Comparison of ENCODE assay signal across 20 cellular contexts in the genomic region with DNA sequence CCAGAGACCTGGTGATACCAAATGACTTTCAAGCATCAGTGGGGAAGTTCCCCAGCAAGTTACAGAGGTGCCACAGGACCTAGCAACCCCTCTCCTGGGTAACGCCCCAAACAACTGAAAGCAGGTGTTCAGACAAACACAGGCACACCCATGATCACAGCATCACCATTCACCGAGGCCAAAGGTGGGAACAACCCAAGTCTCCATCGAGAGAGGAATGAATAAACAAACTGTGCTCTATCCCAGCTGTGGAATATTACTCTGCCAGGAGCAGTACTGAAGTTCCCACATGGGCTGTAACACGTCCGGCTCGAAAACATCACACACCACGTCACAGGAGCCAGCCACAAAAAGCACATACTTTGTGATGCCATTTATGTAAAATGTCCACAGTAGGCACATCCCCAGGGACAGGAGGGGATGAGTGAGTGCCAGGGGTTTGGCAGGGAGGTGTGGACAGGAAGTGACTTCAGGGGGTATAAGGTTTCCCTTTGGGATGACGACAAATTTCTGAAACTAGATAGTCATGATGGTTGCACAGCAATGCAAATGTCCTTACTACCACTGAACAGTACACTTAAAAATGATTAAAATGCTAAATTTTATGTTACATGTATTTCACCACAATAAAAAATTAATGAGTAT.
"Had no signal": no experiment of that assay in that cellular context is flagged by ENCODE, and none has a peak within 500 bp of the region (broad histone marks: within the 10 kb centered on the region; RNA-seq: fewer than 3 reads in every experiment).

No MANE protein-coding gene starts in this region.

- H3K27ac Mint-ChIP-seq: activated CD8-positive, alpha-beta memory T cell treated with anti-CD3 and anti-CD28 coated beads, Interleukin-2, amount 10 ng/mL, durations not matched to agents 7 days and 5 days; activated naive CD8-positive, alpha-beta T cell treated with anti-CD3 and anti-CD28 coated beads, Interleukin-2, amount 10 ng/mL, durations not matched to agents 7 days and 5 days; immature natural killer cell; naive thymus-derived CD8-positive, alpha-beta T cell; T-helper 2 cell treated with Interferon-gamma antibody and Interleukin-4, amounts not matched to agents 5 μg/mL and 100 μg/mL, for 36 hours had no signal

- H3K4me3 ChIP-seq: dorsolateral prefrontal cortex, lung, sigmoid colon, thoracic aorta, vagina had no signal

- H3K9me3 ChIP-seq: neutrophil, sigmoid colon, thoracic aorta, vagina had no signal

- H3K27me3 Mint-ChIP-seq: activated CD8-positive, alpha-beta memory T cell treated with anti-CD3 and anti-CD28 coated beads, Interleukin-2, amount 10 ng/mL, durations not matched to agents 7 days and 5 days; activated naive CD8-positive, alpha-beta T cell treated with anti-CD3 and anti-CD28 coated beads, Interleukin-2, amount 10 ng/mL, durations not matched to agents 7 days and 5 days; naive thymus-derived CD8-positive, alpha-beta T cell; stimulated activated naive CD8-positive, alpha-beta T cell treated with anti-CD3 and anti-CD28 coated beads, Interleukin-15, amount 100 ng/mL, for 72 hours had no signal

- H3K36me3 ChIP-seq: neutrophil, sigmoid colon, thoracic aorta had no signal

- ATAC-seq: activated CD8-positive, alpha-beta memory T cell treated with anti-CD3 and anti-CD28 coated beads, Interleukin-2, amount 10 ng/mL, durations not matched to agents 7 days and 5 days; left cardiac atrium; naive thymus-derived CD8-positive, alpha-beta T cell; stimulated activated naive CD8-positive, alpha-beta T cell treated with anti-CD3 and anti-CD28 coated beads, Interleukin-15, amount 100 ng/mL, for 72 hours had no signal

- H3K4me3 Mint-ChIP-seq: activated CD8-positive, alpha-beta memory T cell treated with anti-CD3 and anti-CD28 coated beads, Interleukin-2, amount 10 ng/mL, durations not matched to agents 7 days and 5 days; activated naive CD8-positive, alpha-beta T cell treated with anti-CD3 and anti-CD28 coated beads, Interleukin-2, amount 10 ng/mL, durations not matched to agents 7 days and 5 days; immature natural killer cell; naive thymus-derived CD8-positive, alpha-beta T cell; stimulated activated naive CD8-positive, alpha-beta T cell treated with anti-CD3 and anti-CD28 coated beads, Interleukin-15, amount 100 ng/mL, for 72 hours; T-helper 2 cell treated with Interferon-gamma antibody and Interleukin-4, amounts not matched to agents 5 μg/mL and 100 μg/mL, for 36 hours had no signal

- H3K27me3 ChIP-seq: neutrophil, sigmoid colon, vagina had no signal

- H3K4me1 ChIP-seq: vagina had no signal

- H3K36me3 Mint-ChIP-seq: activated CD8-positive, alpha-beta memory T cell treated with anti-CD3 and anti-CD28 coated beads, Interleukin-2, amount 10 ng/mL, durations not matched to agents 7 days and 5 days; activated naive CD8-positive, alpha-beta T cell treated with anti-CD3 and anti-CD28 coated beads, Interleukin-2, amount 10 ng/mL, durations not matched to agents 7 days and 5 days; immature natural killer cell; naive thymus-derived CD8-positive, alpha-beta T cell had no signal

- H3K27ac ChIP-seq: dorsolateral prefrontal cortex, neutrophil, sigmoid colon, thoracic aorta, vagina had no signal

- H3K4me1 Mint-ChIP-seq: activated naive CD8-positive, alpha-beta T cell treated with anti-CD3 and anti-CD28 coated beads, Interleukin-2, amount 10 ng/mL, durations not matched to agents 7 days and 5 days; immature natural killer cell had no signal

- H3K9me3 Mint-ChIP-seq: activated naive CD8-positive, alpha-beta T cell treated with anti-CD3 and anti-CD28 coated beads, Interleukin-2, amount 10 ng/mL, durations not matched to agents 7 days and 5 days; immature natural killer cell; stimulated activated naive CD8-positive, alpha-beta T cell treated with anti-CD3 and anti-CD28 coated beads, Interleukin-15, amount 100 ng/mL, for 72 hours; T-helper 2 cell treated with Interferon-gamma antibody and Interleukin-4, amounts not matched to agents 5 μg/mL and 100 μg/mL, for 36 hours had no signal

- DNase-seq: activated CD4-positive, alpha-beta T cell treated with anti-CD3 and anti-CD28 coated beads, Interleukin-2, amount 50 U/mL, for 4 hours; activated CD4-positive, CD25-positive, alpha-beta regulatory T cell treated with anti-CD3 and anti-CD28 coated beads, Interleukin-2, amount 50 U/mL, for 72 hours; activated CD8-positive, alpha-beta memory T cell treated with anti-CD3 and anti-CD28 coated beads, Interleukin-2, amount 10 ng/mL, durations not matched to agents 7 days and 5 days; activated gamma-delta T cell treated with Interleukin-2 at 50 U/mL for 16 hours; activated naive CD8-positive, alpha-beta T cell treated with anti-CD3 and anti-CD28 coated beads, Interleukin-2, amount 10 ng/mL, durations not matched to agents 7 days and 5 days; activated T-cell treated with anti-CD3 and anti-CD28 coated beads, Interleukin-2, amount 50 U/mL, for 48 hours; anterior cingulate cortex; glutamatergic neuron; immature natural killer cell; left cardiac atrium; naive thymus-derived CD8-positive, alpha-beta T cell; sigmoid colon; stimulated activated CD4-positive, alpha-beta T cell treated with anti-CD3 and anti-CD28 coated beads, Interleukin-4, amount 100 ng/mL, for 1 hour; stimulated activated naive CD8-positive, alpha-beta T cell treated with anti-CD3 and anti-CD28 coated beads, Interleukin-15, amount 100 ng/mL, for 72 hours had no signal
